In genomic region chr7:12089951-12090756, GRCh38 we compare ENCODE assay signal across 22 cellular contexts.
A peak's percentile ranks its signal among the peaks of the same experiment; 100 is the strongest.
DNase-seq lines count a peak whose midpoint lies in the region; ATAC-seq, FAIRE-seq and TF ChIP-seq lines count a peak whose summit lies in the region.
"Had no signal": no experiment of that assay in that cellular context is flagged by ENCODE, and none has a peak within 500 bp of the region (broad histone marks: within the 10 kb centered on the region; RNA-seq: fewer than 3 reads in every experiment).

No MANE protein-coding gene starts in this region.

- peak; percentile 49 for DNase-seq in NCI-H146 treated with DMSO at 0.1 percent for 48 hours (lab: John Stamatoyannopoulos, UW; ENCODE audit: unreplicated experiment)
- DNase-seq in K562 (ENCODE audit: extremely low read depth in 1 of 4, low spot score in 3 of 4), result no peak
- DNase-seq in mesothelial cell of epicardium (ENCODE audit: low spot score in 2 of 2, unreplicated experiment in 2 of 2), result no peak
- no peak for DNase-seq in upper lobe of left lung
- no peak for DNase-seq in DMS53 (lab: John Stamatoyannopoulos, UW)
- no peak for DNase-seq in NCI-H226
- DNase-seq: ACHN; CD4-positive, alpha-beta memory T cell; DND-41; GM23248; KG1; NCI-H1436 treated with DMSO at 0.1 percent for 48 hours; NCI-H2107; NCI-H345; NCI-H526; NK-92 treated with Interleukin-12 subunit alpha and Interleukin-12 subunit beta, amount 100 ng/mL, for 24 hours; OCI-M1 had no signal

- TF ChIP-seq CTCF in K562 (IDR thresholded peaks at IDR 0.05 in 2 of 3, conservative IDR thresholded peaks at IDR 0.05 in 1 of 3; ENCODE audit: insufficient read depth in 2 of 3, low read depth in 1 of 3, low read length in 3 of 3) (no peak), mesothelial cell of epicardium (IDR thresholded peaks at IDR 0.05; ENCODE audit: unreplicated experiment) (no peak), upper lobe of left lung (IDR thresholded peaks at IDR 0.05) (no peak)

- H3K4me3 Mint-ChIP-seq in mesothelial cell of epicardium, result no peak overlapping the region
- H3K4me3 Mint-ChIP-seq: B cell had no signal

- FAIRE-seq in K562 (lab: Jason Lieb, UNC), result no peak
- FAIRE-seq: G401.6 had no signal

- H3K27ac Mint-ChIP-seq in mesothelial cell of epicardium, result peak overlapping the region; percentile 5
- H3K27ac Mint-ChIP-seq: B cell; CD4-positive, alpha-beta memory T cell had no signal

- under 1% methylated on average over 8 of the region's 9 CpGs for WGBS in K562 (ENCODE audit: insufficient coverage, low coverage, missing lambda C conversion rate)
- WGBS in upper lobe of left lung, 2 donors, result 77 to 86% methylated on average over 9 of the region's 9 CpGs

- H4K20me1 ChIP-seq in K562 (replicated peaks; ENCODE audit: control insufficient read depth, insufficient read depth, low read length), result no peaks in the 10 kb centered on the region

- in situ Hi-C loops in K562 (cut with MboI), result no loop called here

- H3K27ac ChIP-seq in K562 (ENCODE audit: extremely low read depth, low read depth, low read length), result no peak overlapping the region
- H3K27ac ChIP-seq in upper lobe of left lung, result no peak overlapping the region
- H3K27ac ChIP-seq: GM23248, RWPE1, SJCRH30 had no signal

- TF ChIP-seq RAD21 in K562 (CRISPR knock-in tag; conservative IDR thresholded peaks at IDR 0.05 in 1 of 2, IDR thresholded peaks at IDR 0.05 in 1 of 2), result no peak

- peaks cover 18% of the 10 kb centered on the region for H3K9me3 Mint-ChIP-seq in mesothelial cell of epicardium

- TF ChIP-seq EP300 in K562 (IDR thresholded peaks at IDR 0.05; ENCODE audit: low read length) (no peak), upper lobe of left lung (IDR thresholded peaks at IDR 0.05) (no peak)

- H3K9me1 ChIP-seq in K562 (ENCODE audit: control insufficient read depth, insufficient read depth, low read length), result no peaks in the 10 kb centered on the region

- H3K27me3 ChIP-seq in K562 (ENCODE audit: control insufficient read depth in 2 of 2, insufficient read depth in 2 of 2, low read length in 2 of 2) (no peaks in the 10 kb centered on the region), upper lobe of left lung (no peaks in the 10 kb centered on the region)

- peaks cover 25% of the 10 kb centered on the region for H3K4me1 Mint-ChIP-seq in mesothelial cell of epicardium
- H3K4me1 Mint-ChIP-seq: B cell; CD4-positive, alpha-beta memory T cell had no signal

- CTCF ChIA-PET in K562 (lab: Yijun Ruan, JAX; ENCODE audit: low intra/inter-chr PET ratio), result no interaction called here

- H3K9ac ChIP-seq in K562 (ENCODE audit: insufficient read depth in 1 of 2, low read depth in 2 of 2, low read length in 2 of 2), result no peak overlapping the region
- H3K9ac ChIP-seq: GM23248 had no signal

- intact Hi-C loops in K562 (cut with micrococcal nuclease), result no loop called here

- H3K4me3 ChIP-seq in K562, result no peak overlapping the region
- no peak overlapping the region for H3K4me3 ChIP-seq in upper lobe of left lung
- H3K4me3 ChIP-seq: GM23248, SJCRH30 had no signal

- H3K9me3 ChIP-seq in K562 (replicated peaks; ENCODE audit: control insufficient read depth, insufficient read depth, low read depth, low read length) (no peaks in the 10 kb centered on the region), upper lobe of left lung (no peaks in the 10 kb centered on the region)
- H3K9me3 ChIP-seq: SJCRH30 had no signal

- no peaks in the 10 kb centered on the region for H3K79me2 ChIP-seq in K562 (ENCODE audit: control insufficient read depth, insufficient read depth, low read length)

- H3K36me3 Mint-ChIP-seq in mesothelial cell of epicardium, result peaks cover 6% of the 10 kb centered on the region
- H3K36me3 Mint-ChIP-seq: CD4-positive, alpha-beta memory T cell had no signal

- no peaks in the 10 kb centered on the region for H3K36me3 ChIP-seq in K562 (ENCODE audit: control insufficient read depth, insufficient read depth, low read length)
- H3K36me3 ChIP-seq in upper lobe of left lung, result no peaks in the 10 kb centered on the region
- H3K36me3 ChIP-seq: SJCRH30 had no signal

- H3K27me3 Mint-ChIP-seq in mesothelial cell of epicardium (ENCODE audit: low read depth), result no peaks in the 10 kb centered on the region
- H3K27me3 Mint-ChIP-seq: CD4-positive, alpha-beta memory T cell had no signal

- H3K4me1 ChIP-seq in K562 (replicated peaks in 1 of 2; ENCODE audit: control insufficient read depth in 2 of 2, insufficient read depth in 2 of 2, low read length in 2 of 2), result no peaks in the 10 kb centered on the region
- no peaks in the 10 kb centered on the region for H3K4me1 ChIP-seq in upper lobe of left lung
- H3K4me1 ChIP-seq: SJCRH30 had no signal

- ATAC-seq in K562 (peak; percentile 34; the same call in 2 of the 3 replicates), upper lobe of left lung (ENCODE audit: low FRiP score in 2 of 2) (peak; percentile 31 to 64), GM18867 (IDR thresholded peaks at IDR 0.05; ENCODE audit: unreplicated experiment) (no peak)

- TF ChIP-seq POLR2A in K562 (conservative IDR thresholded peaks at IDR 0.05) (no peak), upper lobe of left lung (IDR thresholded peaks at IDR 0.05) (no peak)

- POLR2A ChIA-PET in K562 (lab: Yijun Ruan, JAX), result no interaction called here

- no peak overlapping the region; the same call in 1 of the 2 replicates for H2AFZ ChIP-seq in K562 (ENCODE audit: low read depth, low read length)
- H2AFZ ChIP-seq: GM23248 had no signal

- no peak overlapping the region for H3K4me2 ChIP-seq in K562 (ENCODE audit: insufficient read depth, low read length)

- no TSS peak for BruUV-seq in K562 (replicated peaks; lab: Mats Ljungman, UMichigan)

TF ChIP-seq in K562, 482 proteins besides CTCF, POLR2A, EP300 and RAD21:
- TF ChIP-seq NFIC (IDR thresholded peaks at IDR 0.05), result 0 out of 2 replicates have a peak, but pooled peaks have one; percentile 8
- TF ChIP-seq MCM2 (IDR thresholded peaks at IDR 0.05; ENCODE audit: low read depth), result no peak
